In the genomic region with DNA sequence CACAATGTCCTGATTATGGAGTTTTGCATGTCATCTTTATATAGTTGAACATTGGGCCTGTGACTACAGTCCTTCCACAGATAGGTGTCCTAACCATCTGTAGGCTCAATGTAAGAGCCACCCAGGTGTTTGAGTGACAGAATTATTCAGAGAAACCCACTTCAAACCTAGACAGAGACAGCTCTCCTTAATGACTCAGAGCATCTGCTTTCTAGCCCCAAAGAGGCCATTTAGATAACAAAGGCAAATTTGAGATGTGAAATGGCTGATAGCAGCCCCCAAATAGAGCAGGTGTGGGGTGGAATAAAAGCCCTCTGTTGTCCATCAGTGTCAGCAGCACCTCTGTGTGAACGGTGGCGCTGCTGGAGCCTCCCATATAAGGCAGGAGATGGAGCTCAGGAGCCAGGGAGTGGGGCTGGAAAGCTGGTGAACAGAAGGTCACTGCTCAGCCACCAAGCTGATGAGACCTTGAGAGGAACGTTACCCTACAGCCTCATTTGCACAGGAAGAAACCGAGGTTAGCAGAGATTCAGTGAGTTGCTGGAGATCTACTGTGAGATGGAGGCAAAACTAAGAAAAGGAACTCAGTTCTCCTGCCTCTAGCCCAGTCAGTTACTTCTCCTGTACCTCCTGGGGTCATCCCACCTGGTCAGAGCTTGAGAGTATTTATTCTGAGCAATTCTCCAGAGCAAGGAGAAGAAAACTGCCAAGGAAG, we compare ENCODE assay signal across 1 cellular context.
TF ChIP-seq lines count a peak whose summit lies in the region.

No MANE protein-coding gene starts in this region.

TF ChIP-seq in GM23338, 12 proteins besides CTCF, POLR2A, EP300 and RAD21 (continued from another document):
- TF ChIP-seq, protein P1, sequence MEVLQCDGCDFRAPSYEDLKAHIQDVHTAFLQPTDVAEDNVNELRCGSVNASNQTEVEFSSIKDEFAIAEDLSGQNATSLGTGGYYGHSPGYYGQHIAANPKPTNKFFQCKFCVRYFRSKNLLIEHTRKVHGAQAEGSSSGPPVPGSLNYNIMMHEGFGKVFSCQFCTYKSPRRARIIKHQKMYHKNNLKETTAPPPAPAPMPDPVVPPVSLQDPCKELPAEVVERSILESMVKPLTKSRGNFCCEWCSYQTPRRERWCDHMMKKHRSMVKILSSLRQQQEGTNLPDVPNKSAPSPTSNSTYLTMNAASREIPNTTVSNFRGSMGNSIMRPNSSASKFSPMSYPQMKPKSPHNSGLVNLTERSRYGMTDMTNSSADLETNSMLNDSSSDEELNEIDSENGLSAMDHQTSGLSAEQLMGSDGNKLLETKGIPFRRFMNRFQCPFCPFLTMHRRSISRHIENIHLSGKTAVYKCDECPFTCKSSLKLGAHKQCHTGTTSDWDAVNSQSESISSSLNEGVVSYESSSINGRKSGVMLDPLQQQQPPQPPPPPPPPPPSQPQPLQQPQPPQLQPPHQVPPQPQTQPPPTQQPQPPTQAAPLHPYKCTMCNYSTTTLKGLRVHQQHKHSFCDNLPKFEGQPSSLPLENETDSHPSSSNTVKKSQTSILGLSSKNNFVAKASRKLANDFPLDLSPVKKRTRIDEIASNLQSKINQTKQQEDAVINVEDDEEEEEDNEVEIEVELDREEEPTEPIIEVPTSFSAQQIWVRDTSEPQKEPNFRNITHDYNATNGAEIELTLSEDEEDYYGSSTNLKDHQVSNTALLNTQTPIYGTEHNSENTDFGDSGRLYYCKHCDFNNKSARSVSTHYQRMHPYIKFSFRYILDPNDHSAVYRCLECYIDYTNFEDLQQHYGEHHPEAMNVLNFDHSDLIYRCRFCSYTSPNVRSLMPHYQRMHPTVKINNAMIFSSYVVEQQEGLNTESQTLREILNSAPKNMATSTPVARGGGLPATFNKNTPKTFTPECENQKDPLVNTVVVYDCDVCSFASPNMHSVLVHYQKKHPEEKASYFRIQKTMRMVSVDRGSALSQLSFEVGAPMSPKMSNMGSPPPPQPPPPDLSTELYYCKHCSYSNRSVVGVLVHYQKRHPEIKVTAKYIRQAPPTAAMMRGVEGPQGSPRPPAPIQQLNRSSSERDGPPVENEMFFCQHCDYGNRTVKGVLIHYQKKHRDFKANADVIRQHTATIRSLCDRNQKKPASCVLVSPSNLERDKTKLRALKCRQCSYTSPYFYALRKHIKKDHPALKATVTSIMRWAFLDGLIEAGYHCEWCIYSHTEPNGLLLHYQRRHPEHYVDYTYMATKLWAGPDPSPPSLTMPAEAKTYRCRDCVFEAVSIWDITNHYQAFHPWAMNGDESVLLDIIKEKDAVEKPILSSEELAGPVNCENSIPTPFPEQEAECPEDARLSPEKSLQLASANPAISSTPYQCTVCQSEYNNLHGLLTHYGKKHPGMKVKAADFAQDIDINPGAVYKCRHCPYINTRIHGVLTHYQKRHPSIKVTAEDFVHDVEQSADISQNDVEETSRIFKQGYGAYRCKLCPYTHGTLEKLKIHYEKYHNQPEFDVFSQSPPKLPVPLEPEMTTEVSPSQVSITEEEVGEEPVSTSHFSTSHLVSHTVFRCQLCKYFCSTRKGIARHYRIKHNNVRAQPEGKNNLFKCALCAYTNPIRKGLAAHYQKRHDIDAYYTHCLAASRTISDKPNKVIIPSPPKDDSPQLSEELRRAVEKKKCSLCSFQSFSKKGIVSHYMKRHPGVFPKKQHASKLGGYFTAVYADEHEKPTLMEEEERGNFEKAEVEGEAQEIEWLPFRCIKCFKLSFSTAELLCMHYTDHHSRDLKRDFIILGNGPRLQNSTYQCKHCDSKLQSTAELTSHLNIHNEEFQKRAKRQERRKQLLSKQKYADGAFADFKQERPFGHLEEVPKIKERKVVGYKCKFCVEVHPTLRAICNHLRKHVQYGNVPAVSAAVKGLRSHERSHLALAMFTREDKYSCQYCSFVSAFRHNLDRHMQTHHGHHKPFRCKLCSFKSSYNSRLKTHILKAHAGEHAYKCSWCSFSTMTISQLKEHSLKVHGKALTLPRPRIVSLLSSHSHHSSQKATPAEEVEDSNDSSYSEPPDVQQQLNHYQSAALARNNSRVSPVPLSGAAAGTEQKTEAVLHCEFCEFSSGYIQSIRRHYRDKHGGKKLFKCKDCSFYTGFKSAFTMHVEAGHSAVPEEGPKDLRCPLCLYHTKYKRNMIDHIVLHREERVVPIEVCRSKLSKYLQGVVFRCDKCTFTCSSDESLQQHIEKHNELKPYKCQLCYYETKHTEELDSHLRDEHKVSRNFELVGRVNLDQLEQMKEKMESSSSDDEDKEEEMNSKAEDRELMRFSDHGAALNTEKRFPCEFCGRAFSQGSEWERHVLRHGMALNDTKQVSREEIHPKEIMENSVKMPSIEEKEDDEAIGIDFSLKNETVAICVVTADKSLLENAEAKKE (CRISPR knock-in tag; IDR thresholded peaks at IDR 0.05): no peak
